Comparison of ENCODE assay signal across 11 cellular contexts in the genomic region with DNA sequence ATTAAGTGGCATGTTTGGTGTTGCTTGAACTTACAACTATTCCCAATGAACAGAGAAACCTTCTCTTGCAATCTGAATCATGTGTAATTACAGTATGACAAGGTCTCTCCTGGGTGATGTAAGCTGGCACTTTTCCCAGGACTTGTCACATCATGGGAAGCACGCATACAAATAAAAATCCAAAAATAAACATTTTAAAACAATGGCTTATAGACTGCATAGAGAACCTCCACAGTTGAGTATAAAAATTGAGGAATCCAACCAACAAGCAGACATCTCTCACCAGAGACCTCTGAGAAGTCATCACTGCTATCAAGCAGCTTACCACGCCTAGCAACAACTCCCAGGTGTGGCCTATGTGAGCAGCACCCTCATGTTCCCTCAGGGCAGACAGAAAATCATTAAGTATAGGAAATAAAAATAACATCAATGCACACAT. TPM values are rescaled to one million over a fixed set of nuclear protein-coding genes. Genes with fewer than 3 reads are reported as not detected.
DNase-seq lines count a peak whose midpoint lies in the region; ATAC-seq and TF ChIP-seq lines count a peak whose summit lies in the region.
"Had no signal": no experiment of that assay in that cellular context is flagged by ENCODE, and none has a peak within 500 bp of the region (broad histone marks: within the 10 kb centered on the region; RNA-seq: fewer than 3 reads in every experiment).

No MANE protein-coding gene starts in this region.

- no peaks in the 10 kb centered on the region for H3K9me3 Mint-ChIP-seq in activated naive CD8-positive, alpha-beta T cell treated with anti-CD3 and anti-CD28 coated beads, Interleukin-2, amount 10 ng/mL, durations not matched to agents 7 days and 5 days
- no peaks in the 10 kb centered on the region for H3K9me3 Mint-ChIP-seq in activated CD4-positive, alpha-beta memory T cell treated with anti-CD3 and anti-CD28 coated beads, Interleukin-2, amount 10 ng/mL, durations not matched to agents 7 days and 5 days
- H3K9me3 Mint-ChIP-seq: natural killer cell had no signal

- peaks cover 39% of the 10 kb centered on the region for H3K36me3 Mint-ChIP-seq in activated naive CD8-positive, alpha-beta T cell treated with anti-CD3 and anti-CD28 coated beads, Interleukin-2, amount 10 ng/mL, durations not matched to agents 7 days and 5 days
- H3K36me3 Mint-ChIP-seq in activated CD4-positive, alpha-beta memory T cell treated with anti-CD3 and anti-CD28 coated beads, Interleukin-2, amount 10 ng/mL, durations not matched to agents 7 days and 5 days (ENCODE audit: low read depth), result peaks cover 33% of the 10 kb centered on the region
- H3K36me3 Mint-ChIP-seq: natural killer cell had no signal

- H3K27ac ChIP-seq in left lung (peak overlapping the region; percentile 8 to 24), tibial nerve (no peak overlapping the region)
- H3K27ac ChIP-seq: testis had no signal

- no peak for ATAC-seq in activated naive CD8-positive, alpha-beta T cell treated with anti-CD3 and anti-CD28 coated beads, Interleukin-2, amount 10 ng/mL, durations not matched to agents 7 days and 5 days (ENCODE audit: low read depth)
- no peak for ATAC-seq in left lung
- no peak for ATAC-seq in HG03565 (IDR thresholded peaks at IDR 0.05; ENCODE audit: unreplicated experiment)
- ATAC-seq in HG03280 (IDR thresholded peaks at IDR 0.05; ENCODE audit: unreplicated experiment), result no peak
- ATAC-seq: natural killer cell had no signal

- no peak for TF ChIP-seq EP300 in Ishikawa (IDR thresholded peaks at IDR 0.05; ENCODE audit: borderline replicate concordance)
- no peak for TF ChIP-seq EP300 in tibial nerve (IDR thresholded peaks at IDR 0.05)

- DNase-seq in COLO668 (lab: John Stamatoyannopoulos, UW; ENCODE audit: unreplicated experiment), result peak; percentile 56
- DNase-seq in activated naive CD8-positive, alpha-beta T cell treated with anti-CD3 and anti-CD28 coated beads, Interleukin-2, amount 10 ng/mL, durations not matched to agents 7 days and 5 days, result no peak
- DNase-seq in left lung, result no peak
- no peak for DNase-seq in tibial nerve (ENCODE audit: low spot score in 2 of 2)
- no peak for DNase-seq in activated CD4-positive, alpha-beta memory T cell treated with anti-CD3 and anti-CD28 coated beads, Interleukin-2, amount 10 ng/mL, durations not matched to agents 7 days and 5 days
- DNase-seq: natural killer cell, SIG-M5, testis had no signal

- H3K4me3 ChIP-seq in left lung, result no peak overlapping the region
- H3K4me3 ChIP-seq in tibial nerve, result no peak overlapping the region
- H3K4me3 ChIP-seq: testis had no signal

- no peaks in the 10 kb centered on the region for H3K36me3 ChIP-seq in left lung
- no peaks in the 10 kb centered on the region for H3K36me3 ChIP-seq in tibial nerve

- no peak for TF ChIP-seq CTCF in left lung (IDR thresholded peaks at IDR 0.05)
- TF ChIP-seq CTCF in tibial nerve (IDR thresholded peaks at IDR 0.05), result no peak

- no peak overlapping the region for H3K27ac Mint-ChIP-seq in activated naive CD8-positive, alpha-beta T cell treated with anti-CD3 and anti-CD28 coated beads, Interleukin-2, amount 10 ng/mL, durations not matched to agents 7 days and 5 days
- H3K27ac Mint-ChIP-seq in activated CD4-positive, alpha-beta memory T cell treated with anti-CD3 and anti-CD28 coated beads, Interleukin-2, amount 10 ng/mL, durations not matched to agents 7 days and 5 days, result no peak overlapping the region

- H3K4me1 ChIP-seq in left lung, result peaks cover 14 to 36% of the 10 kb centered on the region in 2 donors
- H3K4me1 ChIP-seq in tibial nerve, result peaks cover 0 to 37% (median 8%) of the 10 kb centered on the region in 4 donors
- H3K4me1 ChIP-seq: testis had no signal

- H3K4me1 Mint-ChIP-seq in activated naive CD8-positive, alpha-beta T cell treated with anti-CD3 and anti-CD28 coated beads, Interleukin-2, amount 10 ng/mL, durations not matched to agents 7 days and 5 days, result peaks cover 40% of the 10 kb centered on the region
- peaks cover 39% of the 10 kb centered on the region for H3K4me1 Mint-ChIP-seq in activated CD4-positive, alpha-beta memory T cell treated with anti-CD3 and anti-CD28 coated beads, Interleukin-2, amount 10 ng/mL, durations not matched to agents 7 days and 5 days

- H3K27me3 ChIP-seq in left lung (peaks cover 0 to 9% of the 10 kb centered on the region in 2 donors), tibial nerve (no peaks in the 10 kb centered on the region)
- H3K27me3 ChIP-seq: testis had no signal

- H3K27me3 Mint-ChIP-seq in activated naive CD8-positive, alpha-beta T cell treated with anti-CD3 and anti-CD28 coated beads, Interleukin-2, amount 10 ng/mL, durations not matched to agents 7 days and 5 days, result no peaks in the 10 kb centered on the region
- no peaks in the 10 kb centered on the region for H3K27me3 Mint-ChIP-seq in activated CD4-positive, alpha-beta memory T cell treated with anti-CD3 and anti-CD28 coated beads, Interleukin-2, amount 10 ng/mL, durations not matched to agents 7 days and 5 days

- intact Hi-C loops in left lung (cut with DNase I), result no loop called here

- TF ChIP-seq POLR2A in tibial nerve (IDR thresholded peaks at IDR 0.05), result no peak

- CTCF ChIA-PET in activated CD4-positive, alpha-beta memory T cell treated with anti-CD3 and anti-CD28 coated beads, Interleukin-2, amount 10 ng/mL, durations not matched to agents 7 days and 5 days (lab: Charles Lee), result interaction anchor here (1.0 to 1.4 kb wide), 3 partner anchors 8 to 619 kb away, joined by 3 to 4 read pairs (median 4); no protein-coding TSS in a partner anchor

- TF ChIP-seq RAD21 in Ishikawa (IDR thresholded peaks at IDR 0.05; ENCODE audit: low read depth), result no peak

- 61 to 66% methylated on average over 2 of the region's 2 CpGs for WGBS in tibial nerve, 2 donors

- POLR2A ChIA-PET in activated naive CD8-positive, alpha-beta T cell treated with anti-CD3 and anti-CD28 coated beads, Interleukin-2, amount 10 ng/mL, durations not matched to agents 7 days and 5 days (lab: Charles Lee), result interaction anchor here (1.3 to 2.3 kb wide), 3 partner anchors 8 to 409 kb away, joined by 3 to 9 read pairs (median 4); no protein-coding TSS in a partner anchor
- POLR2A ChIA-PET in activated CD4-positive, alpha-beta memory T cell treated with anti-CD3 and anti-CD28 coated beads, Interleukin-2, amount 10 ng/mL, durations not matched to agents 7 days and 5 days (lab: Charles Lee), result interaction anchor here (1.0 to 1.5 kb wide), 2 partner anchors 13 to 66 kb away, joined by 4 to 5 read pairs; a partner anchor contains a TSS

- peak overlapping the region; percentile 95 for H3K4me3 Mint-ChIP-seq in activated naive CD8-positive, alpha-beta T cell treated with anti-CD3 and anti-CD28 coated beads, Interleukin-2, amount 10 ng/mL, durations not matched to agents 7 days and 5 days
- H3K4me3 Mint-ChIP-seq in activated CD4-positive, alpha-beta memory T cell treated with anti-CD3 and anti-CD28 coated beads, Interleukin-2, amount 10 ng/mL, durations not matched to agents 7 days and 5 days, result no peak overlapping the region

- H3K9me3 ChIP-seq in left lung, result no peaks in the 10 kb centered on the region
- H3K9me3 ChIP-seq in tibial nerve, result no peaks in the 10 kb centered on the region
- H3K9me3 ChIP-seq: testis had no signal

TF ChIP-seq in Ishikawa, 13 proteins besides CTCF, POLR2A, EP300 and RAD21:
- TF ChIP-seq FOXM1 (IDR thresholded peaks at IDR 0.05; ENCODE audit: borderline replicate concordance, low read depth), result no peak
- no peak for TF ChIP-seq ZBTB7A (IDR thresholded peaks at IDR 0.05; ENCODE audit: low read depth)
- TF ChIP-seq NFIC (IDR thresholded peaks at IDR 0.05), result 0 out of 2 replicates have a peak, but pooled peaks have one; percentile 22

RNA-seq across cellular contexts. Expression of a gene that starts 3.9 kb away (rescaled TPM):
- 100 to 1,000 TPM; 112 TPM for total RNA-seq in activated naive CD8-positive, alpha-beta T cell treated with anti-CD3 and anti-CD28 coated beads, Interleukin-2, amount 10 ng/mL, durations not matched to agents 7 days and 5 days
- total RNA-seq in left lung, result 10 to 100 TPM; 17.0 to 27.6 TPM
- 10 to 100 TPM; 10.2 to 15.3 (median 14.5) TPM for total RNA-seq in tibial nerve
- 10 to 100 TPM; 53.4 to 57.5 TPM for total RNA-seq in activated CD4-positive, alpha-beta memory T cell treated with anti-CD3 and anti-CD28 coated beads, Interleukin-2, amount 10 ng/mL, durations not matched to agents 7 days and 5 days

Comparison
In these comparisons a context has a peak if more than half of its experiments do, and no peak if none do; other contexts are left out.
1. H3K27ac ChIP-seq: peak in left lung (2 of 2); none in tibial nerve (0 of 4).